In genomic region chr22:49014227-49015201, GRCh38 we compare ENCODE assay signal across 18 cellular contexts.
A peak's percentile ranks its signal among the peaks of the same experiment; 100 is the strongest.
DNase-seq lines count a peak whose midpoint lies in the region; ATAC-seq, FAIRE-seq and TF ChIP-seq lines count a peak whose summit lies in the region.
"Had no signal": no experiment of that assay in that cellular context is flagged by ENCODE, and none has a peak within 500 bp of the region (broad histone marks: within the 10 kb centered on the region; RNA-seq: fewer than 3 reads in every experiment).

No MANE protein-coding gene starts in this region.

- H4K5ac ChIP-seq in H9 (ENCODE audit: insufficient read length, low read depth, low read length), result no peak overlapping the region

- TF ChIP-seq POLR2A in suprapubic skin (IDR thresholded peaks at IDR 0.05), result no peak

- intact Hi-C loops in kidney (cut with DNase I), result no loop called here

- H3K27ac ChIP-seq in H9 (ENCODE audit: insufficient read length, low read depth, low read length), result no peak overlapping the region
- no peak overlapping the region for H3K27ac ChIP-seq in kidney (ENCODE audit: low read depth in 2 of 2, low read length in 2 of 2)
- H3K27ac ChIP-seq in suprapubic skin, result no peak overlapping the region
- H3K27ac ChIP-seq: epithelial cell of prostate, foreskin keratinocyte, psoas muscle had no signal

- H3K4me2 ChIP-seq in H9 (ENCODE audit: insufficient read depth, insufficient read length, low read length), result no peak overlapping the region

- H3K9ac ChIP-seq in H9 (ENCODE audit: extremely low read depth, insufficient read length, low read length) (no peak overlapping the region), kidney (ENCODE audit: low read length in 2 of 2) (no peak overlapping the region)

- no peak overlapping the region for H3T11ph ChIP-seq in H9 (ENCODE audit: low read length)

- H4K20me1 ChIP-seq in H9 (ENCODE audit: control insufficient read depth, insufficient read depth, insufficient read length), result no peaks in the 10 kb centered on the region

- no peak for ATAC-seq in central memory CD8-positive, alpha-beta T cell (replicated peaks; ENCODE audit: extremely low read depth, poor library complexity, severe bottlenecking)
- ATAC-seq in GM21576 (IDR thresholded peaks at IDR 0.05; ENCODE audit: unreplicated experiment), result no peak
- ATAC-seq: foreskin keratinocyte; natural killer cell treated with Interleukin-12 subunit alpha and Interleukin-12 subunit beta and Interleukin-15 and Interleukin-18, amount 100 ng/mL, for 72 hours; psoas muscle; T-cell had no signal

- no peak overlapping the region for H4K91ac ChIP-seq in H9 (ENCODE audit: insufficient read length, low read depth, low read length)

- H3K9me3 Mint-ChIP-seq in H9, result no peaks in the 10 kb centered on the region; a peak in 1 of 5 replicates
- no peaks in the 10 kb centered on the region for H3K9me3 Mint-ChIP-seq in central memory CD8-positive, alpha-beta T cell
- H3K9me3 Mint-ChIP-seq: activated naive CD4-positive, alpha-beta T cell treated with anti-CD3 and anti-CD28 coated beads, Interleukin-2, amount 10 ng/mL, durations not matched to agents 7 days and 5 days; natural killer cell treated with Interleukin-12 subunit alpha and Interleukin-12 subunit beta and Interleukin-15 and Interleukin-18, amount 100 ng/mL, for 72 hours; T-cell had no signal

- H2BK120ac ChIP-seq in H9 (ENCODE audit: low read depth, low read length, poor library complexity, severe bottlenecking), result no peak overlapping the region

- no peak for FAIRE-seq in kidney (lab: Jason Lieb, UNC)

- no peak overlapping the region for H4K8ac ChIP-seq in H9 (replicated peaks; ENCODE audit: insufficient read length, low read depth, low read length)

- no peak overlapping the region for H2BK15ac ChIP-seq in H9 (ENCODE audit: low read depth, low read length)

- H3K27me3 Mint-ChIP-seq in H9 (ENCODE audit: low read depth), result peaks cover 4% of the 10 kb centered on the region
- peaks cover 34% of the 10 kb centered on the region for H3K27me3 Mint-ChIP-seq in central memory CD8-positive, alpha-beta T cell
- H3K27me3 Mint-ChIP-seq: activated naive CD4-positive, alpha-beta T cell treated with anti-CD3 and anti-CD28 coated beads, Interleukin-2, amount 10 ng/mL, durations not matched to agents 7 days and 5 days had no signal

- H3K4me3 ChIP-seq in kidney (ENCODE audit: low read length in 2 of 2) (no peak overlapping the region), suprapubic skin (no peak overlapping the region)
- H3K4me3 ChIP-seq: psoas muscle had no signal

- no peaks in the 10 kb centered on the region for H3K23me2 ChIP-seq in H9 (ENCODE audit: insufficient read length, low read depth, low read length, poor library complexity, severe bottlenecking)

- H3K36me3 ChIP-seq in kidney (ENCODE audit: control insufficient read depth in 1 of 2, insufficient read depth in 2 of 2, low read length in 2 of 2), result no peaks in the 10 kb centered on the region
- no peaks in the 10 kb centered on the region for H3K36me3 ChIP-seq in suprapubic skin

- H3K4me3 Mint-ChIP-seq in H9, result no peak overlapping the region
- no peak overlapping the region for H3K4me3 Mint-ChIP-seq in central memory CD8-positive, alpha-beta T cell
- H3K4me3 Mint-ChIP-seq: activated naive CD4-positive, alpha-beta T cell treated with anti-CD3 and anti-CD28 coated beads, Interleukin-2, amount 10 ng/mL, durations not matched to agents 7 days and 5 days; natural killer cell treated with Interleukin-12 subunit alpha and Interleukin-12 subunit beta and Interleukin-15 and Interleukin-18, amount 100 ng/mL, for 72 hours; T-cell had no signal

- H3K14ac ChIP-seq in H9 (ENCODE audit: insufficient read depth, low read length), result no peak overlapping the region

- H3K4me1 ChIP-seq in H9 (ENCODE audit: insufficient read depth, low read length), result no peaks in the 10 kb centered on the region
- no peaks in the 10 kb centered on the region for H3K4me1 ChIP-seq in kidney (ENCODE audit: control insufficient read depth in 1 of 2, insufficient read depth in 1 of 2, low read depth in 1 of 2, low read length in 2 of 2)
- H3K4me1 ChIP-seq in suprapubic skin, result peaks cover 3% of the 10 kb centered on the region
- H3K4me1 ChIP-seq: foreskin keratinocyte, psoas muscle had no signal

- H2AK5ac ChIP-seq in H9 (ENCODE audit: insufficient read length, low read length), result no peak overlapping the region

- H3K79me2 ChIP-seq in H9 (ENCODE audit: insufficient read depth, low read length), result no peaks in the 10 kb centered on the region

- no peak overlapping the region for H3K27ac Mint-ChIP-seq in H9
- H3K27ac Mint-ChIP-seq in central memory CD8-positive, alpha-beta T cell (ENCODE audit: low read depth), result no peak overlapping the region
- H3K27ac Mint-ChIP-seq: natural killer cell treated with Interleukin-12 subunit alpha and Interleukin-12 subunit beta and Interleukin-15 and Interleukin-18, amount 100 ng/mL, for 72 hours; T-cell had no signal

- TF ChIP-seq CTCF in H9 (conservative IDR thresholded peaks at IDR 0.05) (no peak), kidney (IDR thresholded peaks at IDR 0.05; ENCODE audit: borderline replicate concordance, extremely low read depth, insufficient read depth) (no peak), suprapubic skin (IDR thresholded peaks at IDR 0.05) (no peak)

- H3K56ac ChIP-seq in H9 (ENCODE audit: insufficient read length, low read depth, low read length), result no peak overlapping the region

- no peak overlapping the region for H3K18ac ChIP-seq in H9 (ENCODE audit: insufficient read length, low read depth, low read length)

- no peak overlapping the region for H2BK12ac ChIP-seq in H9 (ENCODE audit: insufficient read length, low read depth, low read length)

- H3K79me1 ChIP-seq in H9 (ENCODE audit: insufficient read depth, low read depth, low read length, poor library complexity, severe bottlenecking), result no peaks in the 10 kb centered on the region

- H2BK20ac ChIP-seq in H9 (ENCODE audit: low read depth, low read length, poor library complexity, severe bottlenecking), result no peak overlapping the region

- H2AFZ ChIP-seq in H9 (ENCODE audit: low read length), result no peak overlapping the region

- H3K27me3 ChIP-seq in H9 (ENCODE audit: insufficient read depth, low read length) (no peaks in the 10 kb centered on the region), suprapubic skin (peaks cover 59% of the 10 kb centered on the region)
- H3K27me3 ChIP-seq: foreskin keratinocyte had no signal

- peak; percentile 17 for DNase-seq in H9
- DNase-seq in central memory CD8-positive, alpha-beta T cell (ENCODE audit: low spot score in 2 of 2), result peak; percentile 2 to 10
- peak; percentile 67 for DNase-seq in kidney
- peak; percentile 47 to 68 for DNase-seq in suprapubic skin (ENCODE audit: low spot score in 2 of 2)
- no peak for DNase-seq in stimulated activated naive CD4-positive, alpha-beta T cell treated with Interleukin-2 at 50 U/mL for 16 hours (lab: John Stamatoyannopoulos, UW)
- no peak for DNase-seq in germinal center (ENCODE audit: low spot score)
- DNase-seq: activated CD4-positive, alpha-beta T cell treated with anti-CD3 and anti-CD28 coated beads, Interleukin-2, amount 50 U/mL, for 1 hour; activated naive CD4-positive, alpha-beta T cell treated with anti-CD3 and anti-CD28 coated beads, Interleukin-2, amount 10 ng/mL, durations not matched to agents 7 days and 5 days; foreskin keratinocyte; hypothalamus; islet precursor cell; NCI-H1092 treated with DMSO at 0.1 percent for 48 hours; psoas muscle; SHP77 had no signal

- no peak overlapping the region for H3K23ac ChIP-seq in H9 (ENCODE audit: insufficient read length, low read depth, low read length)

- no peaks in the 10 kb centered on the region for H3K36me3 Mint-ChIP-seq in H9 (ENCODE audit: insufficient read depth in 1 of 3, low read depth in 3 of 3)
- no peaks in the 10 kb centered on the region for H3K36me3 Mint-ChIP-seq in central memory CD8-positive, alpha-beta T cell (ENCODE audit: insufficient read depth)
- H3K36me3 Mint-ChIP-seq: activated naive CD4-positive, alpha-beta T cell treated with anti-CD3 and anti-CD28 coated beads, Interleukin-2, amount 10 ng/mL, durations not matched to agents 7 days and 5 days; natural killer cell treated with Interleukin-12 subunit alpha and Interleukin-12 subunit beta and Interleukin-15 and Interleukin-18, amount 100 ng/mL, for 72 hours; T-cell had no signal

- H3K4ac ChIP-seq in H9 (ENCODE audit: low read depth, low read length), result no peak overlapping the region

- H2BK5ac ChIP-seq in H9 (ENCODE audit: insufficient read length, low read length), result no peak overlapping the region

- no CpG with 5 or more reads among the region's 24 CpGs for WGBS in H9 (ENCODE audit: extremely low coverage, insufficient read length, low lambda C conversion rate)
- WGBS in suprapubic skin, result 76% methylated on average over 16 of the region's 24 CpGs

- no peak for TF ChIP-seq EP300 in suprapubic skin (IDR thresholded peaks at IDR 0.05)

- H3K4me1 Mint-ChIP-seq in H9, result peaks cover 2 to 7% of the 10 kb centered on the region in 2 experiments; a peak in 1 of 4 replicates
- H3K4me1 Mint-ChIP-seq in central memory CD8-positive, alpha-beta T cell, result no peaks in the 10 kb centered on the region
- H3K4me1 Mint-ChIP-seq: activated naive CD4-positive, alpha-beta T cell treated with anti-CD3 and anti-CD28 coated beads, Interleukin-2, amount 10 ng/mL, durations not matched to agents 7 days and 5 days; T-cell had no signal

- H3K9me3 ChIP-seq in H9 (ENCODE audit: control insufficient read depth, low read depth, low read length) (no peaks in the 10 kb centered on the region), kidney (ENCODE audit: control insufficient read depth in 1 of 2, low read length in 2 of 2) (no peaks in the 10 kb centered on the region), suprapubic skin (no peaks in the 10 kb centered on the region)
- H3K9me3 ChIP-seq: psoas muscle had no signal

Comparison
In these comparisons a context has a peak if more than half of its experiments do, and no peak if none do; other contexts are left out.
1. DNase-seq: peak in H9 (single experiment), central memory CD8-positive, alpha-beta T cell (2 of 2), kidney (single experiment) and suprapubic skin (2 of 2); none in stimulated activated naive CD4-positive, alpha-beta T cell treated with Interleukin-2 at 50 U/mL for 16 hours (single experiment) and germinal center (single experiment).